In genomic region chr2:101307950-101308431, GRCh38 we compare ENCODE assay signal across 8 cellular contexts. TPM values are rescaled to one million over a fixed set of nuclear protein-coding genes. Genes with fewer than 3 reads are reported as not detected.
A peak's percentile ranks its signal among the peaks of the same experiment; 100 is the strongest.
DNase-seq lines count a peak whose midpoint lies in the region; ATAC-seq, FAIRE-seq and TF ChIP-seq lines count a peak whose summit lies in the region.

No MANE protein-coding gene starts in this region.

- H4K5ac ChIP-seq in H1 (ENCODE audit: insufficient read length, low read depth, low read length) = no peak overlapping the region

- H3K9ac ChIP-seq in H1 (replicated peaks in 1 of 4; ENCODE audit: extremely low read depth in 1 of 4, low read depth in 3 of 4, low read length in 3 of 4) = peak overlapping the region; percentile 41 to 62 (median 60); a peak in 6 of 7 replicates
- H3K9ac ChIP-seq in muscle layer of colon (ENCODE audit: low read length) = peak overlapping the region; percentile 80

- H3K4me3 ChIP-seq in H1 (ENCODE audit: extremely low read depth in 1 of 4, insufficient read depth in 2 of 4, low read depth in 3 of 4, low read length in 4 of 4) (peak overlapping the region; percentile 56 to 80 (median 72)), muscle layer of colon (ENCODE audit: low read depth in 1 of 2, low read length in 2 of 2) (peak overlapping the region; percentile 88 to 97), vagina (peak overlapping the region; percentile 65 to 78)

- no peak overlapping the region for H3K23ac ChIP-seq in H1 (ENCODE audit: insufficient read length)

- H2BK120ac ChIP-seq in H1 (replicated peaks; ENCODE audit: low read depth, low read length) = no peak overlapping the region

- peak; percentile 24 for ATAC-seq in HG03175 (IDR thresholded peaks at IDR 0.05; ENCODE audit: unreplicated experiment)

- no peak overlapping the region for H2BK12ac ChIP-seq in H1 (ENCODE audit: low read depth, low read length)

- POLR2A ChIA-PET in H1 (lab: Charles Lee; ENCODE audit: partially characterized antibody) = interaction anchor here (0.9 to 1.0 kb wide), 4 partner anchors 20 to 55 kb away, joined by 3 to 5 read pairs (median 4); partner anchors contain the start of gene CNOT11

- intact Hi-C loops in vagina (cut with DNase I) = loop anchor here (10.0 kb wide), 1 partner anchor 53 kb away; the partner anchor contains the start of gene CNOT11

- 5% methylated on average over 49 of the region's 57 CpGs; no CpG with 5 or more reads in 1 of the 2 experiments for WGBS in H1 (ENCODE audit: extremely low coverage in 1 of 2, insufficient coverage in 1 of 2, insufficient read length in 1 of 2, insufficient replicate concordance in 2 of 2, low coverage in 1 of 2, low lambda C conversion rate in 2 of 2, missing lambda C conversion rate in 1 of 2), 2 experiments

- FAIRE-seq in H1 (lab: Jason Lieb, UNC) = no peak

- no peak for TF ChIP-seq POLR2A in H1 (IDR thresholded peaks at IDR 0.05; ENCODE audit: control extremely low read depth in 1 of 2, low read depth in 2 of 2, low read length in 2 of 2)
- TF ChIP-seq POLR2A in vagina (IDR thresholded peaks at IDR 0.05) = no peak

- CTCF ChIA-PET in H1 (lab: Charles Lee; ENCODE audit: partially characterized antibody) = no interaction called here

- no peak overlapping the region for H2AK5ac ChIP-seq in H1 (ENCODE audit: low read depth, low read length)

- peaks cover 12% of the 10 kb centered on the region; the same call in 1 of the 2 replicates for H3K23me2 ChIP-seq in H1 (ENCODE audit: low read depth, low read length)

- peak overlapping the region; percentile 81 to 98 for H3K4me2 ChIP-seq in H1 (ENCODE audit: insufficient read depth in 1 of 2, low read depth in 2 of 2, low read length in 2 of 2)

- H3K4ac ChIP-seq in H1 (replicated peaks; ENCODE audit: insufficient read length, low read depth, low read length) = peak overlapping the region; percentile 88

- peaks cover 18% of the 10 kb centered on the region in 2 experiments for H4K20me1 ChIP-seq in H1 (replicated peaks in 1 of 2; ENCODE audit: control insufficient read depth in 1 of 2, insufficient read depth in 2 of 2, low read length in 2 of 2)

- TF ChIP-seq RAD21 in H1 (IDR thresholded peaks at IDR 0.05 in 1 of 2, conservative IDR thresholded peaks at IDR 0.05 in 1 of 2; ENCODE audit: low read depth in 2 of 2, low read length in 2 of 2) = no peak

- H3K18ac ChIP-seq in H1 (ENCODE audit: extremely low read depth, low read length) = peak overlapping the region; percentile 90

- H3K56ac ChIP-seq in H1 (replicated peaks; ENCODE audit: insufficient read length, low read depth, low read length) = peak overlapping the region; percentile 9

- TF ChIP-seq EP300 in H1 (IDR thresholded peaks at IDR 0.05; ENCODE audit: borderline replicate concordance in 1 of 2, low read depth in 2 of 2, low read length in 2 of 2) = no peak

- H3K36me3 ChIP-seq in H1 (ENCODE audit: control insufficient read depth in 2 of 4, insufficient read depth in 4 of 4, low read length in 3 of 4) (peaks cover 0 to 5% (median 0%) of the 10 kb centered on the region in 4 experiments; a peak in 1 of 8 replicates), muscle layer of colon (ENCODE audit: insufficient read depth, low read length) (no peaks in the 10 kb centered on the region), vagina (no peaks in the 10 kb centered on the region)

- peaks cover 0 to 9% (median 0%) of the 10 kb centered on the region in 4 experiments; a peak in 3 of 7 replicates for H3K27me3 ChIP-seq in H1 (replicated peaks in 1 of 4; ENCODE audit: control insufficient read depth in 3 of 4, extremely low read depth in 1 of 4, insufficient read depth in 3 of 4, low read length in 3 of 4)
- no peaks in the 10 kb centered on the region for H3K27me3 ChIP-seq in muscle layer of colon (ENCODE audit: control insufficient read depth in 1 of 2, insufficient read depth in 2 of 2, low read length in 2 of 2)
- no peaks in the 10 kb centered on the region for H3K27me3 ChIP-seq in vagina

- peaks cover 4% of the 10 kb centered on the region; the same call in 1 of the 2 replicates for H3K79me1 ChIP-seq in H1 (ENCODE audit: low read depth, low read length)

- H2BK5ac ChIP-seq in H1 (ENCODE audit: low read depth, low read length) = peak overlapping the region; percentile 49; the same call in 1 of the 2 replicates

- peak overlapping the region; percentile 94 for H4K8ac ChIP-seq in H1 (ENCODE audit: extremely low read depth, insufficient read depth, low read length)

- H3K9me3 ChIP-seq in H1 (ENCODE audit: insufficient read depth in 2 of 2, low read depth in 1 of 2, low read length in 1 of 2) (no peaks in the 10 kb centered on the region), muscle layer of colon (ENCODE audit: low read length) (no peaks in the 10 kb centered on the region), vagina (no peaks in the 10 kb centered on the region)

- no peak for TF ChIP-seq CTCF in VCaP (conservative IDR thresholded peaks at IDR 0.05)
- no peak for TF ChIP-seq CTCF in H1 (IDR thresholded peaks at IDR 0.05; ENCODE audit: control extremely low read depth in 1 of 3, insufficient read depth in 1 of 3, low read depth in 1 of 3, low read length in 3 of 3)
- no peak for TF ChIP-seq CTCF in vagina (IDR thresholded peaks at IDR 0.05)

- peak overlapping the region; percentile 90 for H4K91ac ChIP-seq in H1 (replicated peaks; ENCODE audit: insufficient read length, low read length)

- peak; percentile 36 for DNase-seq in stimulated activated CD4-positive, alpha-beta T cell treated with anti-CD3 and anti-CD28 coated beads, Interleukin-12 subunit alpha, Interleukin-12 subunit beta, amount 100 ng/mL, for 4 hours
- no peak for DNase-seq in stimulated activated CD4-positive, alpha-beta T cell treated with anti-CD3 and anti-CD28 coated beads, Interleukin-2, amount 100 ng/mL, for 48 hours
- DNase-seq in H1 (ENCODE audit: low read depth in 1 of 2, low spot score in 2 of 2) (peak in 1 of 2 experiments; percentile 63), vagina (ENCODE audit: extremely low spot score in 2 of 2) (no peak), HK-2 (ENCODE audit: unreplicated experiment) (no peak)

- peak overlapping the region; percentile 2; the same call in 1 of the 2 replicates for H2AFZ ChIP-seq in H1 (ENCODE audit: low read length)

- H3K14ac ChIP-seq in H1 (ENCODE audit: insufficient read length) = no peak overlapping the region

- peaks cover 0 to 49% of the 10 kb centered on the region in 2 experiments; a peak in 2 of 4 replicates for H3K79me2 ChIP-seq in H1 (ENCODE audit: control insufficient read depth in 1 of 2, insufficient read depth in 2 of 2, low read length in 2 of 2)

- H2BK20ac ChIP-seq in H1 (ENCODE audit: low read length) = no peak overlapping the region

- H3K4me1 ChIP-seq in H1 (replicated peaks in 1 of 4; ENCODE audit: control insufficient read depth in 3 of 4, insufficient read depth in 4 of 4, low read length in 3 of 4) (peaks cover 3 to 14% (median 5%) of the 10 kb centered on the region in 4 experiments), muscle layer of colon (ENCODE audit: insufficient read depth, low read length) (peaks cover 33% of the 10 kb centered on the region), vagina (peaks cover 48% of the 10 kb centered on the region)

- no peak overlapping the region for H2BK15ac ChIP-seq in H1 (ENCODE audit: low read length)

- H3K27ac ChIP-seq in VCaP (peak overlapping the region; percentile 93), H1 (ENCODE audit: low read depth, low read length) (no peak overlapping the region), muscle layer of colon (ENCODE audit: low read depth, low read length) (peak overlapping the region; percentile 81), vagina (peak overlapping the region; percentile 87)

TF ChIP-seq in H1, 55 proteins besides CTCF, POLR2A, EP300 and RAD21 (continues in another document):
- TF ChIP-seq SP2 (IDR thresholded peaks at IDR 0.05; ENCODE audit: low read length) = no peak
- TF ChIP-seq ZNF274 (IDR thresholded peaks at IDR 0.05; ENCODE audit: borderline replicate concordance, extremely low read depth, low read length) = no peak
- TF ChIP-seq RNF2 (IDR thresholded peaks at IDR 0.05; ENCODE audit: borderline replicate concordance, low read depth, low read length, missing control alignments, poor library complexity, severe bottlenecking) = peak; percentile 30
- TF ChIP-seq EZH2 (IDR thresholded peaks at IDR 0.05; ENCODE audit: low read depth, low read length, severe bottlenecking) = peak; percentile 41
- TF ChIP-seq TAF7 (optimal IDR thresholded peaks at IDR 0.05; ENCODE audit: borderline replicate concordance, low read depth, low read length) = no peak
- TF ChIP-seq HDAC6 (IDR thresholded peaks at IDR 0.05; ENCODE audit: low read depth, low read length) = no peak
- TF ChIP-seq E2F6 (IDR thresholded peaks at IDR 0.05) = peak; percentile 87
- peak; percentile 88 for TF ChIP-seq MAX (IDR thresholded peaks at IDR 0.05)

RNA-seq across cellular contexts. Expression of gene RNF149, which starts 0.5 kb away (rescaled TPM):
- total RNA-seq in H1 (2021; fragmentation: NEBNext Ultra II Directional; extraction: Animal tissue kit (Norgen Biotek cat#: 25700)) = 21.9 and 28.2 TPM in 2 replicates
- 13.2 and 16.6 TPM in 2 replicates for polyA plus RNA-seq in H1 (2011; rRNA removed)
- 19.0 TPM for polyA plus RNA-seq in H1 (2011; cell fraction: cytosol; rRNA removed)
- polyA plus RNA-seq in H1 (2011; cell fraction: nucleus; rRNA removed) = 18.3 TPM
- 13.8 to 21.3 TPM (median 15.7 TPM) in 4 replicates for polyA plus RNA-seq in H1 (2012, experiment 1 of 2)
- polyA plus RNA-seq in H1 (2012, experiment 2 of 2) = 6.7 TPM
- 26.4 TPM for polyA plus RNA-seq in H1 (2013, experiment 1 of 2)
- 24.0 TPM for polyA plus RNA-seq in H1 (2013, experiment 2 of 2)
- polyA minus RNA-seq in H1 (2011; rRNA and poly(A)+ RNA removed) = 13.8 and 17.6 TPM in 2 replicates
- 13.9 TPM for polyA minus RNA-seq in H1 (2011; cell fraction: cytosol; rRNA and poly(A)+ RNA removed)
- polyA minus RNA-seq in H1 (2011; cell fraction: nucleus; rRNA and poly(A)+ RNA removed) = 27.4 TPM
- total RNA-seq in vagina = 89.4 TPM

RNA-seq across cellular contexts. Expression of gene CNOT11, which starts 55.3 kb away (rescaled TPM):
- total RNA-seq in H1 (2021; fragmentation: NEBNext Ultra II Directional; extraction: Animal tissue kit (Norgen Biotek cat#: 25700)) = 54.6 and 56.5 TPM in 2 replicates
- polyA plus RNA-seq in H1 (2011; rRNA removed) = 39.8 and 41.5 TPM in 2 replicates
- polyA plus RNA-seq in H1 (2011; cell fraction: cytosol; rRNA removed) = 43.2 TPM
- 41.3 TPM for polyA plus RNA-seq in H1 (2011; cell fraction: nucleus; rRNA removed)
- polyA plus RNA-seq in H1 (2012, experiment 1 of 2) = 30.3 to 43.2 TPM (median 36.0 TPM) in 4 replicates
- polyA plus RNA-seq in H1 (2012, experiment 2 of 2) = 35.2 TPM
- polyA plus RNA-seq in H1 (2013, experiment 1 of 2) = 45.5 TPM
- polyA plus RNA-seq in H1 (2013, experiment 2 of 2) = 48.2 TPM
- polyA minus RNA-seq in H1 (2011; rRNA and poly(A)+ RNA removed) = 73.3 and 98.1 TPM in 2 replicates
- polyA minus RNA-seq in H1 (2011; cell fraction: cytosol; rRNA and poly(A)+ RNA removed) = 44.9 TPM
- 23.9 TPM for polyA minus RNA-seq in H1 (2011; cell fraction: nucleus; rRNA and poly(A)+ RNA removed)
- 20.1 TPM for total RNA-seq in vagina
